ENCODE assay signal across 10 cellular contexts in the genomic region with DNA sequence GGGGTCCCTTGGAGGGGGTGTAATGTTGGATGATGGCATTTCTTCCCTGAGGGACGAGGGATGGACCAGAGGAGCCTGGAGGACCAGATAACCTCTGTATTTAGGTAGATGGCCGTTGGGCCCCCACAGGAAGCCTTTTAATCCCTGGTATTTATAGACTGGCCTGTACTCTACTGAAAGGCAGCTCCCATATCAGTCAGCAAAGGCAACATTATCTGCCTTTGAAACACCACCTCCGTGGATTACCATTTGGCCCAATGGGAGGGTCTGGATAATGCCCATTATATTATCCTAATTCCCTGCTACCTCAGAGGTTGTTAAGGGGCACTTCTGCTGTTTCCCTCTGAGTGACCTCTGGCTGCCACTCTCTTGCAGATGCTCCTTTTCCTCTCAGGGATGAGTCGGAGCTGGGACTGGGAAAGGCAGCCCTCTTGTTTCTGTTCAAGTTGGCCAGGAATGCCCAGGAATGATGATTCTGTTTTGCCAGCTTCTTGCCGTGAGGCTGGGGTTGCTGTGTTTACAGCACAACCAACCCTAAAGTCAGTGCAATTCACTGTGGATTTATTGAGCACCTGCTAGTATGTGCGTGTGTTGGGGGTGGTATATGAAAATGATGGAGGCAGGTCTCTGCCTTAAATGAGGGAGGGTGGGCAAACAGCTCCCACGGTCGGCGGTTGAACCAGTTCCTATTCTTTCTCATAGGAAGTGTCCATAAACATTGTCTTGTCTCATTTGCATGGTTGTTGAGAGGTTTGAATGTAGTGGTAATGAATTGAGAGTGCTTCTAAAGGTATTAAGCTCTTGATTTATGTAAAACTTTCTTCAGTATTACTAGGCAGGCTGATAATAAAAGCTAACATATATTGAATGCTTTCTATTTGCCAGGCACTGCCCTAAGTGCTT. TPM values are rescaled to one million over a fixed set of nuclear protein-coding genes. Genes with fewer than 3 reads are reported as not detected.
DNase-seq lines count a peak whose midpoint lies in the region; ATAC-seq, FAIRE-seq and TF ChIP-seq lines count a peak whose summit lies in the region.
"Had no signal": no experiment of that assay in that cellular context is flagged by ENCODE, and none has a peak within 500 bp of the region (broad histone marks: within the 10 kb centered on the region; RNA-seq: fewer than 3 reads in every experiment).

No MANE protein-coding gene starts in this region.

- H3K9me3 ChIP-seq in endodermal cell (ENCODE audit: control insufficient read depth, low read length) (no peaks in the 10 kb centered on the region), small intestine (ENCODE audit: control insufficient read depth, low read depth) (no peaks in the 10 kb centered on the region)

- no peak overlapping the region for H3K9ac ChIP-seq in endodermal cell (ENCODE audit: extremely low read depth, low read length, poor library complexity, severe bottlenecking)

- DNase-seq in EL, result peak; percentile 24
- peak; percentile 95 for DNase-seq in NCI-H524 (lab: John Stamatoyannopoulos, UW)
- DNase-seq in endodermal cell, result no peak
- no peak for DNase-seq in small intestine
- DNase-seq in NCI-H1930 (lab: John Stamatoyannopoulos, UW), result no peak
- DNase-seq: stimulated activated CD4-positive, alpha-beta T cell treated with anti-CD3 and anti-CD28 coated beads, Interleukin-2, amount 100 ng/mL, for 48 hours had no signal

- 86 to 98% methylated on average over 7 to 9 of the region's 9 CpGs for WGBS in endodermal cell (ENCODE audit: insufficient coverage in 1 of 2, insufficient read length in 1 of 2), 2 experiments
- 59 to 77% (median 65%) methylated on average over 9 of the region's 9 CpGs for WGBS in small intestine, 3 donors

- no peaks in the 10 kb centered on the region for H3K27me3 ChIP-seq in endodermal cell (ENCODE audit: control insufficient read depth, insufficient read depth, low read length, poor library complexity, severe bottlenecking)
- no peaks in the 10 kb centered on the region for H3K27me3 ChIP-seq in small intestine (ENCODE audit: control insufficient read depth in 2 of 2, insufficient read depth in 2 of 2, low read length in 2 of 2)

- peaks cover 59% of the 10 kb centered on the region for H3K4me1 Mint-ChIP-seq in endodermal cell

- no peaks in the 10 kb centered on the region for H3K36me3 ChIP-seq in endodermal cell (ENCODE audit: control insufficient read depth, insufficient read depth, low read length)
- no peaks in the 10 kb centered on the region for H3K36me3 ChIP-seq in small intestine (ENCODE audit: control insufficient read depth in 2 of 2, insufficient read depth in 2 of 2, low read length in 2 of 2)

- ATAC-seq in GM18520 (IDR thresholded peaks at IDR 0.05; ENCODE audit: unreplicated experiment) (peak; percentile 37), HG03159 (IDR thresholded peaks at IDR 0.05; ENCODE audit: unreplicated experiment) (no peak), HG02938 (IDR thresholded peaks at IDR 0.05; ENCODE audit: unreplicated experiment) (no peak)

- H3K27ac ChIP-seq in endodermal cell (ENCODE audit: low read depth, low read length) (no peak overlapping the region), small intestine (ENCODE audit: low read depth in 1 of 2, low read length in 1 of 2) (no peak overlapping the region)

- H3K4me3 Mint-ChIP-seq in endodermal cell, result no peak overlapping the region

- no peaks in the 10 kb centered on the region for H3K36me3 Mint-ChIP-seq in endodermal cell (ENCODE audit: low read depth)

- no peak for TF ChIP-seq CTCF in endodermal cell (conservative IDR thresholded peaks at IDR 0.05)

- H3K4me3 ChIP-seq in endodermal cell (ENCODE audit: low read length) (no peak overlapping the region), small intestine (ENCODE audit: low read depth in 1 of 2, low read length in 2 of 2) (no peak overlapping the region)

- no peak for FAIRE-seq in small intestine (lab: Jason Lieb, UNC)

- H3K27me3 Mint-ChIP-seq in endodermal cell (ENCODE audit: insufficient read depth), result no peaks in the 10 kb centered on the region

- H3K4me1 ChIP-seq in endodermal cell (ENCODE audit: control insufficient read depth, insufficient read depth, low read length), result peaks cover 21% of the 10 kb centered on the region
- peaks cover 16 to 44% of the 10 kb centered on the region in 2 donors for H3K4me1 ChIP-seq in small intestine (ENCODE audit: control insufficient read depth in 2 of 2, insufficient read depth in 1 of 2, low read depth in 1 of 2, low read length in 1 of 2)

- H3K27ac Mint-ChIP-seq in endodermal cell, result peak overlapping the region; percentile 33

- no peaks in the 10 kb centered on the region for H3K9me3 Mint-ChIP-seq in endodermal cell

RNA-seq across cellular contexts. Expression of a gene that starts 18.1 kb away (rescaled TPM):
- 1 to 10 TPM; 5.7 to 5.9 TPM for total RNA-seq in endodermal cell
- polyA plus RNA-seq in endodermal cell (2013, experiment 1 of 2), result 10.2 TPM
- 8.1 TPM for polyA plus RNA-seq in endodermal cell (2013, experiment 2 of 2)
- 10 to 100 TPM; 14.3 to 18.8 (median 14.5) TPM for polyA plus RNA-seq in small intestine

RNA-seq across cellular contexts. Expression of a gene that starts 54.8 kb away (rescaled TPM):
- total RNA-seq in endodermal cell, result 1 to 10 TPM; 4.0 to 5.8 TPM
- 3.3 TPM for polyA plus RNA-seq in endodermal cell (2013, experiment 1 of 2)
- 3.1 TPM for polyA plus RNA-seq in endodermal cell (2013, experiment 2 of 2)
- under 1 TPM in 1 of 3 donors, not detected in 2; 0.03 TPM for polyA plus RNA-seq in small intestine
- total RNA-seq: mesenteric fat pad had no signal

Comparison
In these comparisons a context has a peak if more than half of its experiments do, and no peak if none do; other contexts are left out.
1. DNase-seq: peak in EL (single experiment) and NCI-H524 (2 of 2); none in endodermal cell (single experiment), small intestine (single experiment) and NCI-H1930 (0 of 2).